ENCODE assay signal across 15 cellular contexts in the genomic region with DNA sequence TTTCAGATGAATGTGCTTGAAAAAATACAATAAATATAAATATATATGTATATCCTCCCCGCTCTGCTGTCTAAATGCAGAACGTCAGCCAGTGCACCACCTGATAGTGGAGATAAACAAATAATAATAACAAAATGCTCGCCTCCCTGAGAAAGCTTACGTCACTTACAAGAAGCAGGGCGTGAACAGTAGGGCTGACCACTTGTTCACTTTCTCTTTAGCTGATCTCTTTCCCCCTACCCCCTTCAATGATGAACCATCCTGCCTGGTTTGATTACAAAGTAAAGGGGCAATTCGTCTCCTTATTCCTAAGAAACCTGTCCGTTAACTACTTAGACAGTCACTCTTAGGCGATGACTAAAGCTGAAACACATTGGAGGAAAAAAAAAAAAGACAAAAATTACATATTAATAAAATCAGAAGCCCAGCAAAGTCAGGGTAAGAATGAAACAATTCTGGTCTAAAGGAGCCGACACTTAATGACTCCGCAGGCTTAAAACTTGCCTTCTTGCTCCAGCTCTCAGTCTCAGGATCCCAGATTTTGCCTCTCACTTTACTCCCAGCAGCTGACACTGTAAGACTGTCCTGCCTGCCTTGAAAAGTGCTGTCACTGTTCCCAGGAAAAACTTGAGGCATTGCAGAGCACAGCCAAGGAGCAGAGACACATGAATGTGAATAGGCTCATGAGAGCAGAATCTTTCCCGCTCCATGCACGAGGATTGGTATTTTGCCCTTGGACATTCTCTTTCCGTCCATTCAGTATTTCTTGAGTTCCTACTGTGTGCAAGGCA.
DNase-seq lines count a peak whose midpoint lies in the region; ATAC-seq and TF ChIP-seq lines count a peak whose summit lies in the region.
"Had no signal": no experiment of that assay in that cellular context is flagged by ENCODE, and none has a peak within 500 bp of the region (broad histone marks: within the 10 kb centered on the region; RNA-seq: fewer than 3 reads in every experiment).

No MANE protein-coding gene starts in this region.

- H3K4me2 ChIP-seq in hepatocyte, result no peak overlapping the region

- H3K36me3 ChIP-seq in heart right ventricle, result no peaks in the 10 kb centered on the region
- H3K36me3 ChIP-seq in left ventricle myocardium inferior, result no peaks in the 10 kb centered on the region
- no peaks in the 10 kb centered on the region for H3K36me3 ChIP-seq in stomach smooth muscle (ENCODE audit: control insufficient read depth in 2 of 2, insufficient read depth in 2 of 2, low read length in 2 of 2)
- no peaks in the 10 kb centered on the region for H3K36me3 ChIP-seq in hepatocyte (replicated peaks; ENCODE audit: insufficient read depth, low read depth)

- CTCF ChIA-PET in activated CD8-positive, alpha-beta memory T cell treated with anti-CD3 and anti-CD28 coated beads, Interleukin-2, amount 10 ng/mL, durations not matched to agents 7 days and 5 days (lab: Charles Lee), result no interaction called here

- H3K27ac Mint-ChIP-seq in activated CD8-positive, alpha-beta memory T cell treated with anti-CD3 and anti-CD28 coated beads, Interleukin-2, amount 10 ng/mL, durations not matched to agents 7 days and 5 days, result no peak overlapping the region
- no peak overlapping the region for H3K27ac Mint-ChIP-seq in activated naive CD8-positive, alpha-beta T cell treated with anti-CD3 and anti-CD28 coated beads, Interleukin-2, amount 50 U/mL, for 24 hours
- H3K27ac Mint-ChIP-seq: B cell; CD4-positive, alpha-beta T cell had no signal

- H3K4me3 ChIP-seq in heart right ventricle (peak overlapping the region in 7 of 10 donors; percentile 6 to 45 (median 36)), left ventricle myocardium inferior (peak overlapping the region; percentile 49), stomach smooth muscle (ENCODE audit: low read length in 2 of 2) (peak overlapping the region in 1 of 2 donors; percentile 57), hepatocyte (no peak overlapping the region)
- H3K4me3 ChIP-seq: GM23248 had no signal

- no peak for DNase-seq in heart right ventricle
- no peak for DNase-seq in cardiac septum (ENCODE audit: low spot score)
- peak; percentile 19 for DNase-seq in NCI-H2227 treated with DMSO at 0.1 percent for 48 hours (lab: John Stamatoyannopoulos, UW)
- no peak for DNase-seq in left ventricle myocardium inferior
- no peak for DNase-seq in activated CD8-positive, alpha-beta memory T cell treated with anti-CD3 and anti-CD28 coated beads, Interleukin-2, amount 10 ng/mL, durations not matched to agents 7 days and 5 days
- no peak for DNase-seq in activated naive CD8-positive, alpha-beta T cell treated with anti-CD3 and anti-CD28 coated beads, Interleukin-2, amount 50 U/mL, for 24 hours
- DNase-seq in hepatocyte (ENCODE audit: low spot score), result no peak
- DNase-seq: C1 segment of cervical spinal cord; Calu3; CD4-positive, alpha-beta T cell; DMS 273 treated with DMSO at 0.1 percent for 48 hours; GM23248; H9 had no signal

- H2AFZ ChIP-seq in hepatocyte, result no peak overlapping the region
- H2AFZ ChIP-seq: GM23248 had no signal

- H3K27ac ChIP-seq in heart right ventricle, result peak overlapping the region in 2 of 10 donors; percentile 0 to 39
- H3K27ac ChIP-seq in left ventricle myocardium inferior (replicated peaks), result no peak overlapping the region
- no peak overlapping the region for H3K27ac ChIP-seq in stomach smooth muscle (ENCODE audit: low read length)
- H3K27ac ChIP-seq in hepatocyte, result no peak overlapping the region
- H3K27ac ChIP-seq: GM23248 had no signal

- peaks cover 0 to 4% (median 0%) of the 10 kb centered on the region in 9 donors for H3K4me1 ChIP-seq in heart right ventricle
- H3K4me1 ChIP-seq in left ventricle myocardium inferior, result no peaks in the 10 kb centered on the region
- no peaks in the 10 kb centered on the region for H3K4me1 ChIP-seq in stomach smooth muscle (ENCODE audit: control insufficient read depth, insufficient read depth, low read length)
- no peaks in the 10 kb centered on the region for H3K4me1 ChIP-seq in hepatocyte (ENCODE audit: insufficient read depth)

- intact Hi-C loops in heart right ventricle (cut with DNase I) (no loop called here), cardiac septum (cut with DNase I) (no loop called here), left ventricle myocardium inferior (cut with micrococcal nuclease) (no loop called here)

- peak overlapping the region; percentile 17 to 21 for H3K9ac ChIP-seq in stomach smooth muscle (ENCODE audit: low read length in 2 of 2)
- H3K9ac ChIP-seq: GM23248 had no signal

- H3K9me2 ChIP-seq in hepatocyte (replicated peaks; ENCODE audit: insufficient read depth), result no peaks in the 10 kb centered on the region

- H3K27me3 Mint-ChIP-seq in activated CD8-positive, alpha-beta memory T cell treated with anti-CD3 and anti-CD28 coated beads, Interleukin-2, amount 10 ng/mL, durations not matched to agents 7 days and 5 days, result no peaks in the 10 kb centered on the region
- H3K27me3 Mint-ChIP-seq in activated naive CD8-positive, alpha-beta T cell treated with anti-CD3 and anti-CD28 coated beads, Interleukin-2, amount 50 U/mL, for 24 hours, result no peaks in the 10 kb centered on the region
- H3K27me3 Mint-ChIP-seq: B cell; CD4-positive, alpha-beta T cell had no signal

- no peaks in the 10 kb centered on the region for H3K4me1 Mint-ChIP-seq in activated CD8-positive, alpha-beta memory T cell treated with anti-CD3 and anti-CD28 coated beads, Interleukin-2, amount 10 ng/mL, durations not matched to agents 7 days and 5 days
- H3K4me1 Mint-ChIP-seq in activated naive CD8-positive, alpha-beta T cell treated with anti-CD3 and anti-CD28 coated beads, Interleukin-2, amount 50 U/mL, for 24 hours, result no peaks in the 10 kb centered on the region
- H3K4me1 Mint-ChIP-seq: B cell had no signal

- H3K79me2 ChIP-seq in hepatocyte, result no peaks in the 10 kb centered on the region

- H3K9me3 ChIP-seq in heart right ventricle (no peaks in the 10 kb centered on the region), left ventricle myocardium inferior (replicated peaks) (no peaks in the 10 kb centered on the region), stomach smooth muscle (ENCODE audit: control insufficient read depth in 2 of 2, low read length in 2 of 2) (no peaks in the 10 kb centered on the region), hepatocyte (ENCODE audit: low read depth) (no peaks in the 10 kb centered on the region)

- no peaks in the 10 kb centered on the region for H4K20me1 ChIP-seq in hepatocyte (ENCODE audit: insufficient read depth, poor library complexity, severe bottlenecking)

- no peaks in the 10 kb centered on the region for H3K36me3 Mint-ChIP-seq in activated CD8-positive, alpha-beta memory T cell treated with anti-CD3 and anti-CD28 coated beads, Interleukin-2, amount 10 ng/mL, durations not matched to agents 7 days and 5 days
- no peaks in the 10 kb centered on the region for H3K36me3 Mint-ChIP-seq in activated naive CD8-positive, alpha-beta T cell treated with anti-CD3 and anti-CD28 coated beads, Interleukin-2, amount 50 U/mL, for 24 hours (ENCODE audit: low read depth)

- H3K27me3 ChIP-seq in heart right ventricle, result peaks cover 0 to 8% (median 3%) of the 10 kb centered on the region in 7 donors
- H3K27me3 ChIP-seq in left ventricle myocardium inferior (ENCODE audit: low read depth), result peaks cover 7% of the 10 kb centered on the region
- H3K27me3 ChIP-seq in stomach smooth muscle (ENCODE audit: control insufficient read depth in 1 of 2, insufficient read depth in 2 of 2, low read length in 2 of 2), result no peaks in the 10 kb centered on the region
- H3K27me3 ChIP-seq in hepatocyte, result no peaks in the 10 kb centered on the region

- no peak for TF ChIP-seq CTCF in heart right ventricle (IDR thresholded peaks at IDR 0.05)
- no peak for TF ChIP-seq CTCF in left ventricle myocardium inferior (IDR thresholded peaks at IDR 0.05; ENCODE audit: borderline replicate concordance)
- no peak for TF ChIP-seq CTCF in hepatocyte (IDR thresholded peaks at IDR 0.05; ENCODE audit: poor library complexity)

- ATAC-seq in heart right ventricle, result peak in 4 of 8 donors; percentile 38 to 77 (median 64)
- no peak for ATAC-seq in activated CD8-positive, alpha-beta memory T cell treated with anti-CD3 and anti-CD28 coated beads, Interleukin-2, amount 10 ng/mL, durations not matched to agents 7 days and 5 days
- ATAC-seq in activated naive CD8-positive, alpha-beta T cell treated with anti-CD3 and anti-CD28 coated beads, Interleukin-2, amount 50 U/mL, for 24 hours, result no peak

- 48 to 53% methylated on average over 13 of the region's 13 CpGs for WGBS in heart right ventricle, 2 donors
- 81% methylated on average over 13 of the region's 13 CpGs for WGBS in hepatocyte (ENCODE audit: low lambda C conversion rate, missing lambda C conversion rate)

- H3K9me3 Mint-ChIP-seq in activated CD8-positive, alpha-beta memory T cell treated with anti-CD3 and anti-CD28 coated beads, Interleukin-2, amount 10 ng/mL, durations not matched to agents 7 days and 5 days (ENCODE audit: low read depth), result no peaks in the 10 kb centered on the region
- no peaks in the 10 kb centered on the region for H3K9me3 Mint-ChIP-seq in activated naive CD8-positive, alpha-beta T cell treated with anti-CD3 and anti-CD28 coated beads, Interleukin-2, amount 50 U/mL, for 24 hours
- H3K9me3 Mint-ChIP-seq: CD4-positive, alpha-beta T cell; H9 had no signal

- H3K4me3 Mint-ChIP-seq in activated CD8-positive, alpha-beta memory T cell treated with anti-CD3 and anti-CD28 coated beads, Interleukin-2, amount 10 ng/mL, durations not matched to agents 7 days and 5 days, result no peak overlapping the region
- H3K4me3 Mint-ChIP-seq in activated naive CD8-positive, alpha-beta T cell treated with anti-CD3 and anti-CD28 coated beads, Interleukin-2, amount 50 U/mL, for 24 hours, result no peak overlapping the region
- H3K4me3 Mint-ChIP-seq: B cell; CD4-positive, alpha-beta T cell; H9 had no signal
